8 cellular contexts compared by ENCODE assay signal in genomic region chr22:38240734-38241252, GRCh38.
A peak's percentile ranks its signal among the peaks of the same experiment; 100 is the strongest.
DNase-seq lines count a peak whose midpoint lies in the region; ATAC-seq and TF ChIP-seq lines count a peak whose summit lies in the region.

No MANE protein-coding gene starts in this region.

- no peaks in the 10 kb centered on the region for H3K4me1 ChIP-seq in HAP-1

- no peak overlapping the region for H3K4me3 ChIP-seq in brain microvascular endothelial cell (ENCODE audit: low read depth, low read length)
- no peak overlapping the region for H3K4me3 ChIP-seq in HAP-1

- H3K27me3 ChIP-seq in brain microvascular endothelial cell (replicated peaks) (no peaks in the 10 kb centered on the region), layer of hippocampus (ENCODE audit: control insufficient read depth, insufficient read depth, low read length) (no peaks in the 10 kb centered on the region), HAP-1 (ENCODE audit: low read depth) (no peaks in the 10 kb centered on the region)

- H3K9me3 Mint-ChIP-seq in T-helper 2 cell treated with Interferon-gamma antibody and Interleukin-4, amounts not matched to agents 5 μg/mL and 100 μg/mL, for 36 hours: no peaks in the 10 kb centered on the region

- H3K27me3 Mint-ChIP-seq in T-helper 2 cell treated with Interferon-gamma antibody and Interleukin-4, amounts not matched to agents 5 μg/mL and 100 μg/mL, for 36 hours (ENCODE audit: low read depth): no peaks in the 10 kb centered on the region

- H3K36me3 ChIP-seq in brain microvascular endothelial cell (replicated peaks) (peaks cover 31% of the 10 kb centered on the region), HAP-1 (replicated peaks) (0 out of 2 replicates have a peak, but pooled peaks cover 4% of the 10 kb centered on the region)

- H3K36me3 Mint-ChIP-seq in T-helper 2 cell treated with Interferon-gamma antibody and Interleukin-4, amounts not matched to agents 5 μg/mL and 100 μg/mL, for 36 hours (ENCODE audit: low read depth): no peaks in the 10 kb centered on the region

- H3K4me3 Mint-ChIP-seq in T-helper 2 cell treated with Interferon-gamma antibody and Interleukin-4, amounts not matched to agents 5 μg/mL and 100 μg/mL, for 36 hours: no peak overlapping the region

- in situ Hi-C loops in brain microvascular endothelial cell (cut with HindIII; ENCODE audit: low pct_ligation_motif_present, low sequenced_read_pairs) (no loop called here), HAP-1 (cut with MboI; ENCODE audit: low sequenced_read_pairs) (no loop called here)

- DNase-seq in 8988T (peak; percentile 51), HK-2 (ENCODE audit: unreplicated experiment) (peak; percentile 79), brain microvascular endothelial cell (peak; percentile 85), HAP-1 (ENCODE audit: low spot score in 2 of 2) (no peak)
- DNase-seq in T-helper 2 cell treated with Interferon-gamma antibody and Interleukin-4, amounts not matched to agents 5 μg/mL and 100 μg/mL, for 36 hours (ENCODE audit: low spot score): no peak

- no peaks in the 10 kb centered on the region for H3K4me1 Mint-ChIP-seq in T-helper 2 cell treated with Interferon-gamma antibody and Interleukin-4, amounts not matched to agents 5 μg/mL and 100 μg/mL, for 36 hours (ENCODE audit: low read depth)

- H3K9me3 ChIP-seq in HAP-1: no peaks in the 10 kb centered on the region

- no peak overlapping the region for H3K27ac Mint-ChIP-seq in T-helper 2 cell treated with Interferon-gamma antibody and Interleukin-4, amounts not matched to agents 5 μg/mL and 100 μg/mL, for 36 hours

- ATAC-seq in HG02840 (IDR thresholded peaks at IDR 0.05; ENCODE audit: low FRiP score, unreplicated experiment): no peak
- ATAC-seq in GM21526 (IDR thresholded peaks at IDR 0.05; ENCODE audit: low FRiP score, unreplicated experiment): no peak

- H3K27ac ChIP-seq in brain microvascular endothelial cell: peak overlapping the region; percentile 89
- peak overlapping the region; percentile 90 for H3K27ac ChIP-seq in layer of hippocampus (ENCODE audit: low read depth, low read length)

- TF ChIP-seq CTCF in brain microvascular endothelial cell (IDR thresholded peaks at IDR 0.05; ENCODE audit: low read depth, low read length, missing control alignments): no peak

Comparison
In these comparisons a context has a peak if more than half of its experiments do, and no peak if none do; other contexts are left out.
1. DNase-seq: peak in 8988T (single experiment), HK-2 (single experiment) and brain microvascular endothelial cell (single experiment); none in T-helper 2 cell treated with Interferon-gamma antibody and Interleukin-4, amounts not matched to agents 5 μg/mL and 100 μg/mL, for 36 hours (single experiment) and HAP-1 (0 of 2).